8 cellular contexts compared by ENCODE assay signal in genomic region chr12:124551268-124552144, GRCh38. TPM values are rescaled to one million over a fixed set of nuclear protein-coding genes. Genes with fewer than 3 reads are reported as not detected.
DNase-seq lines count a peak whose midpoint lies in the region; ATAC-seq and TF ChIP-seq lines count a peak whose summit lies in the region.

No MANE protein-coding gene starts in this region.

- DNase-seq in NCI-H526 treated with DMSO at 0.1 percent for 48 hours (lab: John Stamatoyannopoulos, UW) (peak; percentile 52), colonic mucosa (peak; percentile 55), mesothelial cell of epicardium (ENCODE audit: low spot score in 2 of 2, unreplicated experiment in 2 of 2) (no peak), RPMI8226 (no peak), iPS-NIHi7 (ENCODE audit: extremely low spot score) (no peak)

- no peaks in the 10 kb centered on the region for H3K9me3 ChIP-seq in colonic mucosa

- peaks cover 43% of the 10 kb centered on the region for H3K4me1 Mint-ChIP-seq in mesothelial cell of epicardium

- intact Hi-C loops in colonic mucosa (cut with DNase I), result no loop called here

- no peak overlapping the region for H3K4me3 ChIP-seq in colonic mucosa

- H3K36me3 Mint-ChIP-seq in mesothelial cell of epicardium, result no peaks in the 10 kb centered on the region

- peak; percentile 50 for ATAC-seq in HG02759 (IDR thresholded peaks at IDR 0.05; ENCODE audit: unreplicated experiment)
- ATAC-seq in HG03196 (IDR thresholded peaks at IDR 0.05; ENCODE audit: unreplicated experiment), result no peak
- ATAC-seq in GM19328 (IDR thresholded peaks at IDR 0.05; ENCODE audit: unreplicated experiment), result no peak

- peak overlapping the region; percentile 50 for H3K4me3 Mint-ChIP-seq in mesothelial cell of epicardium

- H3K27ac ChIP-seq in colonic mucosa, result no peak overlapping the region

- no peaks in the 10 kb centered on the region for H3K36me3 ChIP-seq in colonic mucosa

- no peaks in the 10 kb centered on the region for H3K27me3 Mint-ChIP-seq in mesothelial cell of epicardium (ENCODE audit: low read depth)

- no peak for TF ChIP-seq CTCF in colonic mucosa (IDR thresholded peaks at IDR 0.05)
- no peak for TF ChIP-seq CTCF in mesothelial cell of epicardium (IDR thresholded peaks at IDR 0.05; ENCODE audit: unreplicated experiment)

- no peaks in the 10 kb centered on the region for H3K9me3 Mint-ChIP-seq in mesothelial cell of epicardium

- H3K4me1 ChIP-seq in colonic mucosa, result peaks cover 10% of the 10 kb centered on the region

- H3K27me3 ChIP-seq in colonic mucosa, result no peaks in the 10 kb centered on the region

- H3K27ac Mint-ChIP-seq in mesothelial cell of epicardium, result peak overlapping the region; percentile 99

- peak overlapping the region in 1 of 2 donors; percentile 26 for H3K9ac ChIP-seq in colonic mucosa (ENCODE audit: low read depth in 2 of 2, low read length in 2 of 2)

RNA-seq across cellular contexts. Expression of gene NCOR2, which starts 15.9 kb away (rescaled TPM):
- total RNA-seq in colonic mucosa (100 to 1,000 TPM; 137 to 148 TPM), mesothelial cell of epicardium (316 to 336 TPM (median 331 TPM) in 3 replicates)

Comparison
In these comparisons a context has a peak if more than half of its experiments do, and no peak if none do; other contexts are left out.
1. DNase-seq: peak in NCI-H526 treated with DMSO at 0.1 percent for 48 hours (single experiment) and colonic mucosa (single experiment); none in mesothelial cell of epicardium (0 of 2), RPMI8226 (single experiment) and iPS-NIHi7 (single experiment).